Comparison of ENCODE assay signal across 1 cellular context in the genomic region with DNA sequence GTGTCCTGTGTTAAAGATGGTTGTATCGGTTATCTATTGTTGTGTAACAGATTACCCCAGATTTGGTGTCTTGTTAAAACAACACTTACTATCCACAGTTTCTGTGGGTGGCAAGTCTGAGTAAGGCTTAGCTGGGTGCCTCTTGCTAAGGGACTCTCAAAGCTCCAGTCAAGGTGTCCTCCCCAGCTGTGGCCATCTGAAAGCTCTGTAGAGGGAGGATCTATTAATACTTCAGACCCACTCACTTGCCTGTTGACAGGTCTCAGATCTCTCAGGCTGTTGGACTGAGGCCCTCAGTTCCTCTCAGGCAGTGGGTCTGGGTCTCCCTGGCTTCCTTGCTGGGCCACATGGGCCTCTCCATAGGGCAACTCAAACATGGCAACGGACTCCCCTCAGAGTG.
TF ChIP-seq lines count a peak whose summit lies in the region.

No MANE protein-coding gene starts in this region.

TF ChIP-seq in WTC11, 78 proteins besides CTCF, POLR2A, EP300 and RAD21 (continued from another document):
- TF ChIP-seq, protein P1, sequence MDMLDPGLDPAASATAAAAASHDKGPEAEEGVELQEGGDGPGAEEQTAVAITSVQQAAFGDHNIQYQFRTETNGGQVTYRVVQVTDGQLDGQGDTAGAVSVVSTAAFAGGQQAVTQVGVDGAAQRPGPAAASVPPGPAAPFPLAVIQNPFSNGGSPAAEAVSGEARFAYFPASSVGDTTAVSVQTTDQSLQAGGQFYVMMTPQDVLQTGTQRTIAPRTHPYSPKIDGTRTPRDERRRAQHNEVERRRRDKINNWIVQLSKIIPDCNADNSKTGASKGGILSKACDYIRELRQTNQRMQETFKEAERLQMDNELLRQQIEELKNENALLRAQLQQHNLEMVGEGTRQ (CRISPR knock-in tag; IDR thresholded peaks at IDR 0.05), result no peak
- TF ChIP-seq, protein P2, sequence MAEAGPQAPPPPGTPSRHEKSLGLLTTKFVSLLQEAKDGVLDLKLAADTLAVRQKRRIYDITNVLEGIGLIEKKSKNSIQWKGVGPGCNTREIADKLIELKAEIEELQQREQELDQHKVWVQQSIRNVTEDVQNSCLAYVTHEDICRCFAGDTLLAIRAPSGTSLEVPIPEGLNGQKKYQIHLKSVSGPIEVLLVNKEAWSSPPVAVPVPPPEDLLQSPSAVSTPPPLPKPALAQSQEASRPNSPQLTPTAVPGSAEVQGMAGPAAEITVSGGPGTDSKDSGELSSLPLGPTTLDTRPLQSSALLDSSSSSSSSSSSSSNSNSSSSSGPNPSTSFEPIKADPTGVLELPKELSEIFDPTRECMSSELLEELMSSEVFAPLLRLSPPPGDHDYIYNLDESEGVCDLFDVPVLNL (CRISPR knock-in tag; IDR thresholded peaks at IDR 0.05; ENCODE audit: borderline replicate concordance, low read depth), result no peak
- TF ChIP-seq GRHL2 (CRISPR knock-in tag; IDR thresholded peaks at IDR 0.05; ENCODE audit: insufficient replicate concordance, severe bottlenecking) (no peak), NR2C2 (CRISPR knock-in tag; IDR thresholded peaks at IDR 0.05) (no peak), EMX1 (CRISPR knock-in tag; IDR thresholded peaks at IDR 0.05) (no peak)
- TF ChIP-seq, protein P3, sequence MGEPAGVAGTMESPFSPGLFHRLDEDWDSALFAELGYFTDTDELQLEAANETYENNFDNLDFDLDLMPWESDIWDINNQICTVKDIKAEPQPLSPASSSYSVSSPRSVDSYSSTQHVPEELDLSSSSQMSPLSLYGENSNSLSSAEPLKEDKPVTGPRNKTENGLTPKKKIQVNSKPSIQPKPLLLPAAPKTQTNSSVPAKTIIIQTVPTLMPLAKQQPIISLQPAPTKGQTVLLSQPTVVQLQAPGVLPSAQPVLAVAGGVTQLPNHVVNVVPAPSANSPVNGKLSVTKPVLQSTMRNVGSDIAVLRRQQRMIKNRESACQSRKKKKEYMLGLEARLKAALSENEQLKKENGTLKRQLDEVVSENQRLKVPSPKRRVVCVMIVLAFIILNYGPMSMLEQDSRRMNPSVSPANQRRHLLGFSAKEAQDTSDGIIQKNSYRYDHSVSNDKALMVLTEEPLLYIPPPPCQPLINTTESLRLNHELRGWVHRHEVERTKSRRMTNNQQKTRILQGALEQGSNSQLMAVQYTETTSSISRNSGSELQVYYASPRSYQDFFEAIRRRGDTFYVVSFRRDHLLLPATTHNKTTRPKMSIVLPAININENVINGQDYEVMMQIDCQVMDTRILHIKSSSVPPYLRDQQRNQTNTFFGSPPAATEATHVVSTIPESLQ (CRISPR knock-in tag; IDR thresholded peaks at IDR 0.05), result no peak
- TF ChIP-seq, protein P4, sequence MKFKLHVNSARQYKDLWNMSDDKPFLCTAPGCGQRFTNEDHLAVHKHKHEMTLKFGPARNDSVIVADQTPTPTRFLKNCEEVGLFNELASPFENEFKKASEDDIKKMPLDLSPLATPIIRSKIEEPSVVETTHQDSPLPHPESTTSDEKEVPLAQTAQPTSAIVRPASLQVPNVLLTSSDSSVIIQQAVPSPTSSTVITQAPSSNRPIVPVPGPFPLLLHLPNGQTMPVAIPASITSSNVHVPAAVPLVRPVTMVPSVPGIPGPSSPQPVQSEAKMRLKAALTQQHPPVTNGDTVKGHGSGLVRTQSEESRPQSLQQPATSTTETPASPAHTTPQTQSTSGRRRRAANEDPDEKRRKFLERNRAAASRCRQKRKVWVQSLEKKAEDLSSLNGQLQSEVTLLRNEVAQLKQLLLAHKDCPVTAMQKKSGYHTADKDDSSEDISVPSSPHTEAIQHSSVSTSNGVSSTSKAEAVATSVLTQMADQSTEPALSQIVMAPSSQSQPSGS (CRISPR knock-in tag; IDR thresholded peaks at IDR 0.05; ENCODE audit: borderline replicate concordance, low read depth), result no peak
